ENCODE assay signal across 1 cellular context in genomic region chr3:30894521-30895289, GRCh38.
TF ChIP-seq lines count a peak whose summit lies in the region.

A gene with protein sequence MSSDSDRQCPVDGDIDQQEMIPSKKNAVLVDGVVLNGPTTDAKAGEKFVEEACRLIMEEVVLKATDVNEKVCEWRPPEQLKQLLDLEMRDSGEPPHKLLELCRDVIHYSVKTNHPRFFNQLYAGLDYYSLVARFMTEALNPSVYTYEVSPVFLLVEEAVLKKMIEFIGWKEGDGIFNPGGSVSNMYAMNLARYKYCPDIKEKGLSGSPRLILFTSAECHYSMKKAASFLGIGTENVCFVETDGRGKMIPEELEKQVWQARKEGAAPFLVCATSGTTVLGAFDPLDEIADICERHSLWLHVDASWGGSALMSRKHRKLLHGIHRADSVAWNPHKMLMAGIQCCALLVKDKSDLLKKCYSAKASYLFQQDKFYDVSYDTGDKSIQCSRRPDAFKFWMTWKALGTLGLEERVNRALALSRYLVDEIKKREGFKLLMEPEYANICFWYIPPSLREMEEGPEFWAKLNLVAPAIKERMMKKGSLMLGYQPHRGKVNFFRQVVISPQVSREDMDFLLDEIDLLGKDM (minus strand): TSS chr3:30894661. CDS start chr3:30894614, 47 bp downstream.

TF ChIP-seq in K562, 482 proteins besides CTCF, POLR2A, EP300 and RAD21 (continued from another document):
- TF ChIP-seq HCFC1 (IDR thresholded peaks at IDR 0.05; ENCODE audit: low read depth, low read length), result no peak
